ENCODE assay signal across 8 cellular contexts in genomic region chr3:152202976-152203626, GRCh38.
DNase-seq lines count a peak whose midpoint lies in the region; ATAC-seq and TF ChIP-seq lines count a peak whose summit lies in the region.

No MANE protein-coding gene starts in this region.

- H3K27ac ChIP-seq in adrenal gland = peak overlapping the region in 4 of 5 donors; percentile 13 to 53 (median 31)

- intact Hi-C loops in adrenal gland (cut with DNase I) = no loop called here

- no peaks in the 10 kb centered on the region for H3K27me3 ChIP-seq in adrenal gland

- no peaks in the 10 kb centered on the region for H3K36me3 ChIP-seq in adrenal gland (replicated peaks in 1 of 2)

- TF ChIP-seq POLR2A in adrenal gland (IDR thresholded peaks at IDR 0.05) = no peak

- H3K4me1 Mint-ChIP-seq in osteocyte (ENCODE audit: unreplicated experiment) = peaks cover 21% of the 10 kb centered on the region

- DNase-seq in adrenal gland = no peak
- DNase-seq in osteocyte (ENCODE audit: extremely low spot score, unreplicated experiment) = no peak
- DNase-seq in cortex of kidney (lab: John Stamatoyannopoulos, UW) = no peak
- DNase-seq in UCSD-AML1 (lab: John Stamatoyannopoulos, UW; ENCODE audit: unreplicated experiment) = no peak
- DNase-seq in NCI-H1694 treated with DMSO at 0.1 percent for 48 hours (lab: John Stamatoyannopoulos, UW) = no peak
- no peak for DNase-seq in DMS79 (lab: John Stamatoyannopoulos, UW)

- no peaks in the 10 kb centered on the region for H3K4me1 ChIP-seq in adrenal gland (replicated peaks in 1 of 2)

- H3K9me3 Mint-ChIP-seq in osteocyte (ENCODE audit: unreplicated experiment) = no peaks in the 10 kb centered on the region

- no peak overlapping the region for H3K4me3 Mint-ChIP-seq in osteocyte (ENCODE audit: unreplicated experiment)

- H3K4me3 ChIP-seq in adrenal gland = peak overlapping the region in 1 of 4 donors; percentile 20

- peak overlapping the region; percentile 70 for H3K27ac Mint-ChIP-seq in osteocyte (ENCODE audit: unreplicated experiment)

- H3K27me3 Mint-ChIP-seq in osteocyte (ENCODE audit: unreplicated experiment) = no peaks in the 10 kb centered on the region

- H3K9me3 ChIP-seq in adrenal gland (replicated peaks in 1 of 3) = no peaks in the 10 kb centered on the region

- TF ChIP-seq CTCF in adrenal gland (IDR thresholded peaks at IDR 0.05) (no peak), osteocyte (IDR thresholded peaks at IDR 0.05) (no peak)

- 50 to 68% (median 54%) methylated on average over 3 of the region's 3 CpGs for WGBS in adrenal gland, 4 donors

- ATAC-seq in GM18870 (IDR thresholded peaks at IDR 0.05; ENCODE audit: unreplicated experiment) (peak; percentile 30), HG03460 (IDR thresholded peaks at IDR 0.05; ENCODE audit: unreplicated experiment) (peak; percentile 34)

- H3K36me3 Mint-ChIP-seq in osteocyte (ENCODE audit: unreplicated experiment) = peaks cover 4% of the 10 kb centered on the region
